In the genomic region with DNA sequence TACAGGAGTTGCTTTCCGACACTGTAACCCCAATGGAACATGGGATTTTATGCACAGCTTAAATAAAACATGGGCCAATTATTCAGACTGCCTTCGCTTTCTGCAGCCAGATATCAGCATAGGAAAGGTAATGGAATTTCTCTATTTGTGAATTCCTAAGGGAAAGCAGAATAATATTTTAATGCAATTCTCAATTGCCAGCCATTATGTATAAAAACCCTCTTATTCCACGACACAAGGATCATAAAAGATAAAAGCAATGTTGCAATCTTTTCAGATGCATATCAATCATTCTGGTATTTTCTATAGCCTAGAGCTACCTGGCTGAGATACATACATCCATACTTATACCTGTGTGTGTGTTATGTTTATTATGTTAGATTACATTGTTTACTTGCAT, we compare ENCODE assay signal across 8 cellular contexts. TPM values are rescaled to one million over a fixed set of nuclear protein-coding genes. Genes with fewer than 3 reads are reported as not detected.
"Had no signal": no experiment of that assay in that cellular context is flagged by ENCODE, and none has a peak within 500 bp of the region (broad histone marks: within the 10 kb centered on the region; RNA-seq: fewer than 3 reads in every experiment).

No MANE protein-coding gene starts in this region.

- H3K9me3 ChIP-seq: HAP-1 had no signal

- H3K4me3 ChIP-seq: GM23248, GM23338, HAP-1 had no signal

- H3K4me2 ChIP-seq: GM23338 had no signal

- H3K36me3 ChIP-seq: HAP-1 had no signal

- H3K27ac ChIP-seq: GM23248 had no signal

- H3K9ac ChIP-seq: GM23248 had no signal

- H2AFZ ChIP-seq: GM23248, GM23338 had no signal

- DNase-seq: GM23248, GOT3, H7, H9, HCEC 1CT, HFFc6 had no signal

RNA-seq across cellular contexts. Expression of gene PTH2R, which starts 31.2 kb away (rescaled TPM):
- polyA plus RNA-seq: GM23248 had no signal
